In genomic region chr10:14532473-14533251, GRCh38 we compare ENCODE assay signal across 14 cellular contexts.
DNase-seq lines count a peak whose midpoint lies in the region; ATAC-seq, FAIRE-seq and TF ChIP-seq lines count a peak whose summit lies in the region.
"Had no signal": no experiment of that assay in that cellular context is flagged by ENCODE, and none has a peak within 500 bp of the region (broad histone marks: within the 10 kb centered on the region; RNA-seq: fewer than 3 reads in every experiment).

No MANE protein-coding gene starts in this region.

- FAIRE-seq in astrocyte (lab: Jason Lieb, UNC), result no peak

- in situ Hi-C loops in ACHN (cut with HindIII; ENCODE audit: low pct_ligation_motif_present, low pct_unique_long_range_greater_than_20kb, low sequenced_read_pairs), result no loop called here

- BruUV-seq in HCT116 (replicated peaks; lab: Mats Ljungman, UMichigan), result no TSS peak

- no peak overlapping the region for H3K4me3 ChIP-seq in HCT116 (replicated peaks in 1 of 2; ENCODE audit: low read depth in 1 of 2, low read length in 2 of 2)
- H3K4me3 ChIP-seq in astrocyte (ENCODE audit: insufficient read depth, low read depth, low read length), result no peak overlapping the region
- H3K4me3 ChIP-seq in liver (ENCODE audit: low read depth in 1 of 3, low read length in 3 of 3), result no peak overlapping the region
- no peak overlapping the region for H3K4me3 ChIP-seq in ascending aorta
- H3K4me3 ChIP-seq: SK-N-MC, thoracic aorta had no signal

- TF ChIP-seq CTCF in HCT116 (IDR thresholded peaks at IDR 0.05 in 2 of 3, conservative IDR thresholded peaks at IDR 0.05 in 1 of 3; ENCODE audit: borderline replicate concordance in 1 of 3, insufficient read depth in 1 of 3, low read depth in 2 of 3, low read length in 2 of 3), result no peak
- no peak for TF ChIP-seq CTCF in astrocyte (IDR thresholded peaks at IDR 0.05; ENCODE audit: insufficient read depth, low read depth, low read length)
- no peak for TF ChIP-seq CTCF in liver (IDR thresholded peaks at IDR 0.05; ENCODE audit: low read depth, low read length, missing input control)
- no peak for TF ChIP-seq CTCF in GM20000 (IDR thresholded peaks at IDR 0.05; ENCODE audit: extremely low read depth, missing control alignments)
- TF ChIP-seq CTCF in ascending aorta (IDR thresholded peaks at IDR 0.05), result no peak

- CTCF ChIA-PET in HCT116 (lab: Charles Lee), result no interaction called here

- H3K4me2 ChIP-seq in HCT116 (ENCODE audit: low read length) (peak overlapping the region; percentile 23), astrocyte (ENCODE audit: low read length) (peak overlapping the region; percentile 19)

- H3K27me3 ChIP-seq in HCT116 (ENCODE audit: insufficient read depth, low read length) (no peaks in the 10 kb centered on the region), astrocyte (ENCODE audit: insufficient read depth, low read length) (no peaks in the 10 kb centered on the region), liver (ENCODE audit: control insufficient read depth in 4 of 4, insufficient read depth in 4 of 4, low read length in 3 of 4) (no peaks in the 10 kb centered on the region), ascending aorta (no peaks in the 10 kb centered on the region)

- H3K79me2 ChIP-seq in HCT116 (ENCODE audit: insufficient read depth, low read length) (no peaks in the 10 kb centered on the region), astrocyte (ENCODE audit: insufficient read depth, low read length) (no peaks in the 10 kb centered on the region)

- H4K20me1 ChIP-seq in HCT116 (ENCODE audit: insufficient read depth), result no peaks in the 10 kb centered on the region
- peaks cover 8% of the 10 kb centered on the region for H4K20me1 ChIP-seq in astrocyte (ENCODE audit: insufficient read depth, low read length)

- RAD21 ChIA-PET in HCT116 (lab: Charles Lee; ENCODE audit: low non-redundant PET in 1 of 2, low total read pairs in 2 of 2, uncharacterized antibody in 2 of 2, unreplicated experiment in 2 of 2), result no interaction called here

- 45% methylated on average over 17 of the region's 17 CpGs for whole genome bisulfite sequencing in liver

- peaks cover 25% of the 10 kb centered on the region for H3K4me1 Mint-ChIP-seq in astrocyte (ENCODE audit: low read depth, unreplicated experiment)

- H3K9me3 Mint-ChIP-seq in astrocyte (ENCODE audit: unreplicated experiment), result no peaks in the 10 kb centered on the region
- H3K9me3 Mint-ChIP-seq: neural crest cell had no signal

- DNase-seq in ACHN (peak; percentile 84), HCT116 (ENCODE audit: low read depth, low spot score) (no peak), astrocyte (ENCODE audit: low read depth) (peak; percentile 22), GM20000 (ENCODE audit: low spot score) (no peak), globus pallidus (ENCODE audit: low spot score) (no peak), ascending aorta (ENCODE audit: low spot score in 2 of 2) (no peak)
- DNase-seq: activated CD8-positive, alpha-beta memory T cell treated with anti-CD3 and anti-CD28 coated beads, Interleukin-2, amount 50 U/mL, for 4 hours; NCI-H446 treated with DMSO at 0.1 percent for 48 hours; stimulated activated CD4-positive, alpha-beta T cell treated with anti-CD3 and anti-CD28 coated beads, Interleukin-2, amount 100 ng/mL, for 48 hours had no signal

- no peak for TF ChIP-seq POLR2A in HCT116 (IDR thresholded peaks at IDR 0.05; ENCODE audit: borderline replicate concordance, extremely low read depth, insufficient read depth, insufficient read length)

- no peak for TF ChIP-seq RAD21 in HCT116 (IDR thresholded peaks at IDR 0.05; ENCODE audit: low read depth)
- no peak for TF ChIP-seq RAD21 in liver (IDR thresholded peaks at IDR 0.05)

- H3K36me3 ChIP-seq in HCT116 (ENCODE audit: control insufficient read depth in 1 of 2, insufficient read depth in 2 of 2, low read length in 2 of 2) (no peaks in the 10 kb centered on the region), astrocyte (ENCODE audit: insufficient read depth, low read length) (no peaks in the 10 kb centered on the region), liver (ENCODE audit: control insufficient read depth in 4 of 4, insufficient read depth in 3 of 4, low read depth in 1 of 4, low read length in 3 of 4) (peaks cover 0 to 20% (median 18%) of the 10 kb centered on the region in 4 donors), ascending aorta (peaks cover 0 to 3% of the 10 kb centered on the region in 2 donors)

- POLR2A ChIA-PET in HCT116 (lab: Charles Lee), result no interaction called here

- peak overlapping the region; percentile 34 for H3K27ac Mint-ChIP-seq in astrocyte (ENCODE audit: unreplicated experiment)

- H3K9me2 ChIP-seq in HCT116 (ENCODE audit: insufficient read depth), result no peaks in the 10 kb centered on the region

- no peak overlapping the region for H3K4me3 Mint-ChIP-seq in astrocyte (ENCODE audit: unreplicated experiment)
- H3K4me3 Mint-ChIP-seq: neural crest cell had no signal

- H3K4me1 ChIP-seq in HCT116 (ENCODE audit: control insufficient read depth in 1 of 2, insufficient read depth in 2 of 2, low read length in 2 of 2), result peaks cover 0 to 17% of the 10 kb centered on the region in 2 experiments; a peak in 2 of 4 replicates
- peaks cover 11% of the 10 kb centered on the region for H3K4me1 ChIP-seq in astrocyte (ENCODE audit: insufficient read depth, low read length)
- peaks cover 0 to 44% (median 36%) of the 10 kb centered on the region in 4 donors for H3K4me1 ChIP-seq in liver (ENCODE audit: control insufficient read depth in 4 of 4, insufficient read depth in 4 of 4, low read length in 3 of 4)
- H3K4me1 ChIP-seq in ascending aorta, result no peaks in the 10 kb centered on the region

- H3K9ac ChIP-seq in HCT116 (ENCODE audit: low read length) (no peak overlapping the region), astrocyte (ENCODE audit: low read length) (peak overlapping the region; percentile 44), liver (ENCODE audit: low read depth in 1 of 2, low read length in 2 of 2) (peak overlapping the region in 1 of 2 donors; percentile 64)

- H3K27ac ChIP-seq in HCT116 (ENCODE audit: low read depth, low read length), result no peak overlapping the region
- peak overlapping the region; percentile 53 for H3K27ac ChIP-seq in astrocyte (ENCODE audit: low read depth, low read length)
- H3K27ac ChIP-seq in liver (ENCODE audit: low read depth in 1 of 2, low read length in 2 of 2), result peak overlapping the region; percentile 69 to 75
- H3K27ac ChIP-seq in ascending aorta, result no peak overlapping the region
- H3K27ac ChIP-seq: SK-N-MC, thoracic aorta had no signal

- no peaks in the 10 kb centered on the region for H3K27me3 Mint-ChIP-seq in astrocyte (ENCODE audit: low read depth, unreplicated experiment)

- 0 out of 2 replicates have a peak, but pooled peaks have one; percentile 11 for ATAC-seq in HCT116
- no peak for ATAC-seq in HG02840 (IDR thresholded peaks at IDR 0.05; ENCODE audit: low FRiP score, unreplicated experiment)

- no peaks in the 10 kb centered on the region for H3K9me3 ChIP-seq in HCT116 (ENCODE audit: control insufficient read depth in 1 of 2, insufficient read depth in 1 of 2, low read depth in 1 of 2, low read length in 2 of 2)
- no peaks in the 10 kb centered on the region for H3K9me3 ChIP-seq in astrocyte (ENCODE audit: insufficient read depth, low read depth, low read length)
- no peaks in the 10 kb centered on the region for H3K9me3 ChIP-seq in liver (ENCODE audit: control insufficient read depth in 4 of 4, low read length in 3 of 4)
- H3K9me3 ChIP-seq in ascending aorta, result no peaks in the 10 kb centered on the region
- H3K9me3 ChIP-seq: thoracic aorta had no signal

- H2AFZ ChIP-seq in HCT116 (ENCODE audit: low read depth, low read length, poor library complexity, severe bottlenecking), result no peak overlapping the region
- no peak overlapping the region for H2AFZ ChIP-seq in astrocyte (ENCODE audit: low read depth, low read length)

- peaks cover 25% of the 10 kb centered on the region for H3K36me3 Mint-ChIP-seq in astrocyte (ENCODE audit: low read depth, unreplicated experiment)

- intact Hi-C loops in HCT116 (cut with micrococcal nuclease) (no loop called here), ascending aorta (cut with DNase I) (no loop called here)

TF ChIP-seq in HCT116, 20 proteins besides CTCF, POLR2A, EP300 and RAD21 (continues in another document):
- no peak for TF ChIP-seq EGR1 (IDR thresholded peaks at IDR 0.05; ENCODE audit: low read depth)
- TF ChIP-seq, protein P1, sequence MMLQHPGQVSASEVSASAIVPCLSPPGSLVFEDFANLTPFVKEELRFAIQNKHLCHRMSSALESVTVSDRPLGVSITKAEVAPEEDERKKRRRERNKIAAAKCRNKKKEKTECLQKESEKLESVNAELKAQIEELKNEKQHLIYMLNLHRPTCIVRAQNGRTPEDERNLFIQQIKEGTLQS (IDR thresholded peaks at IDR 0.05), result no peak

TF ChIP-seq in liver, 16 proteins besides CTCF, POLR2A, EP300 and RAD21 (continues in another document):
- TF ChIP-seq YY1 (IDR thresholded peaks at IDR 0.05), result peak; percentile 23
- TF ChIP-seq RXRA (IDR thresholded peaks at IDR 0.05), result peak; percentile 74 to 76
- TF ChIP-seq, protein P2, sequence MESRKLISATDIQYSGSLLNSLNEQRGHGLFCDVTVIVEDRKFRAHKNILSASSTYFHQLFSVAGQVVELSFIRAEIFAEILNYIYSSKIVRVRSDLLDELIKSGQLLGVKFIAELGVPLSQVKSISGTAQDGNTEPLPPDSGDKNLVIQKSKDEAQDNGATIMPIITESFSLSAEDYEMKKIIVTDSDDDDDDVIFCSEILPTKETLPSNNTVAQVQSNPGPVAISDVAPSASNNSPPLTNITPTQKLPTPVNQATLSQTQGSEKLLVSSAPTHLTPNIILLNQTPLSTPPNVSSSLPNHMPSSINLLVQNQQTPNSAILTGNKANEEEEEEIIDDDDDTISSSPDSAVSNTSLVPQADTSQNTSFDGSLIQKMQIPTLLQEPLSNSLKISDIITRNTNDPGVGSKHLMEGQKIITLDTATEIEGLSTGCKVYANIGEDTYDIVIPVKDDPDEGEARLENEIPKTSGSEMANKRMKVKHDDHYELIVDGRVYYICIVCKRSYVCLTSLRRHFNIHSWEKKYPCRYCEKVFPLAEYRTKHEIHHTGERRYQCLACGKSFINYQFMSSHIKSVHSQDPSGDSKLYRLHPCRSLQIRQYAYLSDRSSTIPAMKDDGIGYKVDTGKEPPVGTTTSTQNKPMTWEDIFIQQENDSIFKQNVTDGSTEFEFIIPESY (IDR thresholded peaks at IDR 0.05), result no peak
- no peak for TF ChIP-seq MAX (IDR thresholded peaks at IDR 0.05)
- TF ChIP-seq GABPA (IDR thresholded peaks at IDR 0.05 in 1 of 2, conservative IDR thresholded peaks at IDR 0.05 in 1 of 2), result no peak
- peak; percentile 56 to 57 for TF ChIP-seq HNF4A (conservative IDR thresholded peaks at IDR 0.05)
- TF ChIP-seq EGR1 (IDR thresholded peaks at IDR 0.05; ENCODE audit: low read depth in 2 of 2), result no peak
- TF ChIP-seq SP1 (IDR thresholded peaks at IDR 0.05), result peak; percentile 74
- no peak for TF ChIP-seq JUND (IDR thresholded peaks at IDR 0.05)
- TF ChIP-seq HNF4G (IDR thresholded peaks at IDR 0.05), result no peak

Comparison
In these comparisons a context has a peak if more than half of its experiments do, and no peak if none do; other contexts are left out.
1. DNase-seq: peak in ACHN (single experiment) and astrocyte (single experiment); none in HCT116 (single experiment), GM20000 (single experiment), globus pallidus (single experiment) and ascending aorta (0 of 2).
2. H3K27ac ChIP-seq: peak in astrocyte (single experiment) and liver (2 of 2); none in HCT116 (single experiment) and ascending aorta (0 of 2).